In genomic region chr15:84797212-84797611, GRCh38 we compare ENCODE assay signal across 25 cellular contexts. TPM values are rescaled to one million over a fixed set of nuclear protein-coding genes. Genes with fewer than 3 reads are reported as not detected.
DNase-seq lines count a peak whose midpoint lies in the region; ATAC-seq and TF ChIP-seq lines count a peak whose summit lies in the region.
"Had no signal": no experiment of that assay in that cellular context is flagged by ENCODE, and none has a peak within 500 bp of the region (broad histone marks: within the 10 kb centered on the region; RNA-seq: fewer than 3 reads in every experiment).

No MANE protein-coding gene starts in this region.

- WGBS in mesenchymal stem cell: 93% methylated on average over 1 of the region's 4 CpGs
- WGBS in stomach, 5 donors: 95 to 100% (median 95%) methylated on average over 4 of the region's 4 CpGs

- in situ Hi-C loops in brain microvascular endothelial cell (cut with HindIII; ENCODE audit: low pct_ligation_motif_present, low sequenced_read_pairs): no loop called here

- no peak for TF ChIP-seq EP300 in stomach (IDR thresholded peaks at IDR 0.05)

- no peak overlapping the region for H4K91ac ChIP-seq in mesenchymal stem cell (ENCODE audit: low read length)

- no peak for TF ChIP-seq CTCF in AG04449 (IDR thresholded peaks at IDR 0.05; ENCODE audit: insufficient read depth, low read length, missing control alignments)
- TF ChIP-seq CTCF in GM23338 (conservative IDR thresholded peaks at IDR 0.05; ENCODE audit: low read depth in 2 of 2): no peak
- TF ChIP-seq CTCF in brain microvascular endothelial cell (IDR thresholded peaks at IDR 0.05; ENCODE audit: low read depth, low read length, missing control alignments): no peak
- no peak for TF ChIP-seq CTCF in stomach (IDR thresholded peaks at IDR 0.05)

- H3K4me1 ChIP-seq in GM23338 (ENCODE audit: insufficient read depth) (no peaks in the 10 kb centered on the region), mesenchymal stem cell (ENCODE audit: control insufficient read depth, insufficient read depth, low read depth, low read length) (peaks cover 9% of the 10 kb centered on the region), stomach (peaks cover 0 to 3% (median 0%) of the 10 kb centered on the region in 4 donors)
- no peaks in the 10 kb centered on the region for H3K4me1 ChIP-seq in naive thymus-derived CD4-positive, alpha-beta T cell (ENCODE audit: control insufficient read depth in 2 of 2, insufficient read depth in 2 of 2, low read length in 2 of 2)
- H3K4me1 ChIP-seq: ascending aorta, neural progenitor cell, uterus had no signal

- no peak overlapping the region for H3K23ac ChIP-seq in mesenchymal stem cell (ENCODE audit: low read length in 2 of 2)

- peaks cover 3% of the 10 kb centered on the region; the same call in 1 of the 2 replicates for H4K20me1 ChIP-seq in GM23338 (replicated peaks; ENCODE audit: insufficient read depth)

- no peak overlapping the region for H4K8ac ChIP-seq in mesenchymal stem cell (ENCODE audit: low read length)

- H3K79me2 ChIP-seq in GM23338 (replicated peaks; ENCODE audit: insufficient read depth): no peaks in the 10 kb centered on the region

- no peaks in the 10 kb centered on the region for H3K9me2 ChIP-seq in GM23338 (ENCODE audit: insufficient read depth)

- H3F3A ChIP-seq in GM23338 (replicated peaks; ENCODE audit: low read depth): no peaks in the 10 kb centered on the region; the same call in 1 of the 2 replicates

- no peak overlapping the region for H2BK15ac ChIP-seq in mesenchymal stem cell (ENCODE audit: low read depth, poor library complexity, severe bottlenecking)

- intact Hi-C loops in stomach (cut with DNase I; ENCODE audit: low total_unique reads): no loop called here
- intact Hi-C loops in naive thymus-derived CD4-positive, alpha-beta T cell (cut with micrococcal nuclease): no loop called here

- no peak for TF ChIP-seq POLR2A in stomach (IDR thresholded peaks at IDR 0.05)

- H3K9ac ChIP-seq in mesenchymal stem cell (ENCODE audit: low read length): peak overlapping the region; percentile 44
- H3K9ac ChIP-seq: neural progenitor cell had no signal

- no peak for ATAC-seq in GM23338
- no peak for ATAC-seq in naive thymus-derived CD4-positive, alpha-beta T cell
- ATAC-seq: Right ventricle myocardium inferior; stimulated activated naive CD8-positive, alpha-beta T cell treated with anti-CD3 and anti-CD28 coated beads, Interleukin-15, amount 100 ng/mL, for 72 hours; T-helper 17 cell had no signal

- peak overlapping the region; percentile 52; the same call in 1 of the 2 replicates for H3K27ac Mint-ChIP-seq in GM23338
- H3K27ac Mint-ChIP-seq in naive thymus-derived CD4-positive, alpha-beta T cell: peak overlapping the region in 2 of 9 donors; percentile 3 to 63
- H3K27ac Mint-ChIP-seq: activated B cell treated with CpG ODN at 0.5 μM for 24 hours; dendritic cell treated with granulocyte-macrophage colony-stimulating factor and Interleukin-4, amounts not matched to agents 40 ng/mL and 50 ng/mL, for 4 days; mesothelial cell of epicardium; neural progenitor cell; T-helper 17 cell had no signal

- no peak overlapping the region for H2BK5ac ChIP-seq in mesenchymal stem cell (ENCODE audit: low read depth, low read length, poor library complexity, severe bottlenecking)

- no peaks in the 10 kb centered on the region; the same call in 2 of the 3 replicates for H3K9me3 Mint-ChIP-seq in GM23338
- no peaks in the 10 kb centered on the region for H3K9me3 Mint-ChIP-seq in naive thymus-derived CD4-positive, alpha-beta T cell
- H3K9me3 Mint-ChIP-seq: activated B cell treated with CpG ODN at 0.5 μM for 24 hours; dendritic cell treated with granulocyte-macrophage colony-stimulating factor and Interleukin-4, amounts not matched to agents 40 ng/mL and 50 ng/mL, for 4 days; IgD-negative memory B cell; mesothelial cell of epicardium; neural progenitor cell; stimulated activated naive CD8-positive, alpha-beta T cell treated with anti-CD3 and anti-CD28 coated beads, Interleukin-15, amount 100 ng/mL, for 72 hours had no signal

- H2BK12ac ChIP-seq in mesenchymal stem cell (ENCODE audit: low read length in 2 of 2): no peak overlapping the region

- H2AK5ac ChIP-seq in mesenchymal stem cell (ENCODE audit: low read length, severe bottlenecking): no peak overlapping the region

- H3K36me3 ChIP-seq in GM23338 (ENCODE audit: insufficient read depth): no peaks in the 10 kb centered on the region; the same call in 1 of the 2 replicates
- peaks cover 66% of the 10 kb centered on the region for H3K36me3 ChIP-seq in brain microvascular endothelial cell (replicated peaks)
- peaks cover 52 to 74% of the 10 kb centered on the region in 2 experiments for H3K36me3 ChIP-seq in mesenchymal stem cell (ENCODE audit: control insufficient read depth in 1 of 2, insufficient read depth in 2 of 2, low read depth in 1 of 2, low read length in 2 of 2)
- H3K36me3 ChIP-seq in stomach: peaks cover 46 to 94% (median 84%) of the 10 kb centered on the region in 4 donors
- peaks cover 23 to 75% (median 33%) of the 10 kb centered on the region in 3 experiments for H3K36me3 ChIP-seq in naive thymus-derived CD4-positive, alpha-beta T cell (ENCODE audit: control insufficient read depth in 2 of 3, insufficient read depth in 3 of 3, low read length in 3 of 3)
- H3K36me3 ChIP-seq: neural progenitor cell, uterus had no signal

- H3K18ac ChIP-seq in mesenchymal stem cell (ENCODE audit: low read depth in 1 of 2, low read length in 2 of 2): no peak overlapping the region

- POLR2A ChIA-PET in AG04449 (lab: Yijun Ruan, JAX): interaction anchor here (0.6 kb wide), 1 partner anchor 82 kb away, joined by 3 read pairs; no protein-coding TSS in a partner anchor
- POLR2A ChIA-PET in naive thymus-derived CD4-positive, alpha-beta T cell (lab: Charles Lee): no interaction called here

- CTCF ChIA-PET in AG04449 (lab: Yijun Ruan, JAX): no interaction called here
- CTCF ChIA-PET in naive thymus-derived CD4-positive, alpha-beta T cell (lab: Charles Lee): no interaction called here

- no peak overlapping the region for H2AFZ ChIP-seq in GM23338
- no peak overlapping the region for H2AFZ ChIP-seq in mesenchymal stem cell (ENCODE audit: low read depth, low read length)
- H2AFZ ChIP-seq: hepatocyte, neural progenitor cell had no signal

- peak; percentile 72 for DNase-seq in AG04449 (ENCODE audit: low read depth, low spot score)
- DNase-seq in GM23338 (ENCODE audit: low spot score): no peak
- peak; percentile 88 for DNase-seq in brain microvascular endothelial cell
- DNase-seq in mesenchymal stem cell: peak; percentile 65
- DNase-seq in caudate nucleus (lab: John Stamatoyannopoulos, UW): no peak
- no peak for DNase-seq in stomach
- DNase-seq in H4 (ENCODE audit: low spot score): no peak
- DNase-seq in naive thymus-derived CD4-positive, alpha-beta T cell: no peak
- DNase-seq: activated B cell treated with CpG ODN at 0.5 μM for 24 hours; activated gamma-delta T cell; COR-L47; erythroblast; GDM1; kidney; NCI-H187 treated with DMSO at 0.1 percent for 48 hours; stimulated activated naive CD8-positive, alpha-beta T cell treated with anti-CD3 and anti-CD28 coated beads, Interleukin-15, amount 100 ng/mL, for 72 hours; T-helper 17 cell; uterus had no signal

- peaks cover 22% of the 10 kb centered on the region for H3K36me3 Mint-ChIP-seq in GM23338 (ENCODE audit: low read depth)
- H3K36me3 Mint-ChIP-seq in naive thymus-derived CD4-positive, alpha-beta T cell: peaks cover 3 to 45% (median 13%) of the 10 kb centered on the region in 5 donors
- H3K36me3 Mint-ChIP-seq: IgD-negative memory B cell had no signal

- no peaks in the 10 kb centered on the region for H3K9me3 ChIP-seq in mesenchymal stem cell (ENCODE audit: control insufficient read depth, low read length)
- no peaks in the 10 kb centered on the region for H3K9me3 ChIP-seq in stomach
- H3K9me3 ChIP-seq in naive thymus-derived CD4-positive, alpha-beta T cell (ENCODE audit: control insufficient read depth in 2 of 3, low read length in 3 of 3): no peaks in the 10 kb centered on the region
- H3K9me3 ChIP-seq: ascending aorta, uterus had no signal

- H3K4ac ChIP-seq in mesenchymal stem cell (ENCODE audit: low read depth in 1 of 2, low read length in 2 of 2): no peak overlapping the region

- H3K4me3 ChIP-seq in AG04449 (ENCODE audit: low read depth, low read length): no peak overlapping the region
- H3K4me3 ChIP-seq in GM23338: no peak overlapping the region
- no peak overlapping the region for H3K4me3 ChIP-seq in brain microvascular endothelial cell (ENCODE audit: low read depth, low read length)
- H3K4me3 ChIP-seq in mesenchymal stem cell (ENCODE audit: insufficient read depth in 1 of 2, low read depth in 1 of 2, low read length in 2 of 2): no peak overlapping the region
- H3K4me3 ChIP-seq in stomach: no peak overlapping the region
- H3K4me3 ChIP-seq in naive thymus-derived CD4-positive, alpha-beta T cell (ENCODE audit: low read length): no peak overlapping the region
- H3K4me3 ChIP-seq: ascending aorta, hepatocyte, neural progenitor cell, uterus had no signal

- no peaks in the 10 kb centered on the region for H3K27me3 Mint-ChIP-seq in GM23338 (ENCODE audit: insufficient read depth, low read depth, poor library complexity)
- no peaks in the 10 kb centered on the region for H3K27me3 Mint-ChIP-seq in naive thymus-derived CD4-positive, alpha-beta T cell
- H3K27me3 Mint-ChIP-seq: activated B cell treated with CpG ODN at 0.5 μM for 24 hours; dendritic cell treated with granulocyte-macrophage colony-stimulating factor and Interleukin-4, amounts not matched to agents 40 ng/mL and 50 ng/mL, for 4 days; IgD-negative memory B cell; stimulated activated naive CD8-positive, alpha-beta T cell treated with anti-CD3 and anti-CD28 coated beads, Interleukin-15, amount 100 ng/mL, for 72 hours; T-helper 17 cell had no signal

- H2BK120ac ChIP-seq in mesenchymal stem cell (ENCODE audit: low read depth, low read length): no peak overlapping the region

- H3K4me2 ChIP-seq in GM23338 (no peak overlapping the region), mesenchymal stem cell (ENCODE audit: low read length, poor library complexity, severe bottlenecking) (no peak overlapping the region)
- H3K4me2 ChIP-seq: hepatocyte, neural progenitor cell had no signal

- H3K4me3 Mint-ChIP-seq in GM23338: no peak overlapping the region
- no peak overlapping the region for H3K4me3 Mint-ChIP-seq in naive thymus-derived CD4-positive, alpha-beta T cell
- H3K4me3 Mint-ChIP-seq: activated B cell treated with CpG ODN at 0.5 μM for 24 hours; dendritic cell treated with granulocyte-macrophage colony-stimulating factor and Interleukin-4, amounts not matched to agents 40 ng/mL and 50 ng/mL, for 4 days; IgD-negative memory B cell; mesothelial cell of epicardium; neural progenitor cell; stimulated activated naive CD8-positive, alpha-beta T cell treated with anti-CD3 and anti-CD28 coated beads, Interleukin-15, amount 100 ng/mL, for 72 hours had no signal

- no peak overlapping the region for H3K27ac ChIP-seq in GM23338 (ENCODE audit: low read depth)
- H3K27ac ChIP-seq in brain microvascular endothelial cell: peak overlapping the region; percentile 90
- H3K27ac ChIP-seq in mesenchymal stem cell (ENCODE audit: low read length, poor library complexity, severe bottlenecking): peak overlapping the region; percentile 17
- H3K27ac ChIP-seq in caudate nucleus (ENCODE audit: low read depth, low read length): no peak overlapping the region
- H3K27ac ChIP-seq in stomach: no peak overlapping the region
- H3K27ac ChIP-seq in naive thymus-derived CD4-positive, alpha-beta T cell (ENCODE audit: low read depth, low read length): no peak overlapping the region
- H3K27ac ChIP-seq: ascending aorta, hepatocyte, neural progenitor cell, uterus had no signal

- no peaks in the 10 kb centered on the region for H3K4me1 Mint-ChIP-seq in GM23338
- H3K4me1 Mint-ChIP-seq in naive thymus-derived CD4-positive, alpha-beta T cell: peaks cover 0 to 8% (median 0%) of the 10 kb centered on the region in 7 donors
- H3K4me1 Mint-ChIP-seq: activated B cell treated with CpG ODN at 0.5 μM for 24 hours; IgD-negative memory B cell; mesothelial cell of epicardium; neural progenitor cell; stimulated activated naive CD8-positive, alpha-beta T cell treated with anti-CD3 and anti-CD28 coated beads, Interleukin-15, amount 100 ng/mL, for 72 hours had no signal

- H3K14ac ChIP-seq in mesenchymal stem cell (ENCODE audit: low read length in 2 of 2): no peak overlapping the region

- no peaks in the 10 kb centered on the region for H3K27me3 ChIP-seq in GM23338 (ENCODE audit: insufficient read depth)
- H3K27me3 ChIP-seq in brain microvascular endothelial cell (replicated peaks): no peaks in the 10 kb centered on the region
- no peaks in the 10 kb centered on the region for H3K27me3 ChIP-seq in mesenchymal stem cell (ENCODE audit: control insufficient read depth in 1 of 2, insufficient read depth in 1 of 2, low read length in 2 of 2)
- H3K27me3 ChIP-seq in stomach: no peaks in the 10 kb centered on the region
- H3K27me3 ChIP-seq in naive thymus-derived CD4-positive, alpha-beta T cell (ENCODE audit: control insufficient read depth in 2 of 2, insufficient read depth in 2 of 2, low read length in 2 of 2): no peaks in the 10 kb centered on the region
- H3K27me3 ChIP-seq: ascending aorta, hepatocyte, neural progenitor cell, uterus had no signal

- H3K79me1 ChIP-seq in mesenchymal stem cell (replicated peaks; ENCODE audit: low read length, poor library complexity, severe bottlenecking): peaks cover 33% of the 10 kb centered on the region

RNA-seq across cellular contexts. Expression of gene ALPK3, which starts 19.9 kb away (rescaled TPM):
- total RNA-seq in GM23338 (2014; rRNA removed; shearing (Covaris generic)): 29.7 and 45.7 TPM in 2 replicates
- polyA plus RNA-seq in GM23338 (2016; fragmentation: Nextera tagmentation; extraction: Ambion mirVana) (3.7 and 4.3 TPM in 2 replicates), stomach (1 to 10 TPM in 2 of 3 donors, under 1 TPM in 1; 0.76 to 4.7 (median 1.7) TPM)
- polyA plus RNA-seq in mesenchymal stem cell (2013, experiment 1 of 2): 1.2 TPM
- polyA plus RNA-seq in mesenchymal stem cell (2013, experiment 2 of 2): 1.1 TPM
- 10 to 100 TPM in 1 of 5 donors, 1 to 10 TPM in 3, under 1 TPM in 1; 0.58 to 17.9 (median 8.1) TPM for total RNA-seq in stomach
- 0.15 and 0.39 TPM in 2 replicates for total RNA-seq in H4 (2014; rRNA removed; shearing (Covaris generic))
- total RNA-seq in naive thymus-derived CD4-positive, alpha-beta T cell: under 1 TPM; 0.19 to 0.30 (median 0.20) TPM
- under 1 TPM in 1 of 2 donors, not detected in 1; 0.02 TPM for polyA plus RNA-seq in naive thymus-derived CD4-positive, alpha-beta T cell
- polyA plus RNA-seq: IgD-negative memory B cell had no signal

RNA-seq across cellular contexts. Expression of gene ZNF592, which starts 48.8 kb away (rescaled TPM):
- total RNA-seq in GM23338 (2014; rRNA removed; shearing (Covaris generic)): 18.8 and 21.4 TPM in 2 replicates
- polyA plus RNA-seq in GM23338 (2016; fragmentation: Nextera tagmentation; extraction: Ambion mirVana): 4.4 and 4.7 TPM in 2 replicates
- 11.9 TPM for polyA plus RNA-seq in mesenchymal stem cell (2013, experiment 1 of 2)
- polyA plus RNA-seq in mesenchymal stem cell (2013, experiment 2 of 2): 11.2 TPM
- 10 to 100 TPM in 3 of 5 donors, 1 to 10 TPM in 2; 9.7 to 36.8 (median 19.0) TPM for total RNA-seq in stomach
- polyA plus RNA-seq in stomach: 1 to 10 TPM; 3.8 to 5.8 (median 5.0) TPM
- 3.9 and 6.1 TPM in 2 replicates for total RNA-seq in H4 (2014; rRNA removed; shearing (Covaris generic))
- 10 to 100 TPM; 36.6 to 39.0 (median 37.6) TPM for total RNA-seq in naive thymus-derived CD4-positive, alpha-beta T cell
- 10 to 100 TPM in 1 of 2 donors, 1 to 10 TPM in 1; 4.9 to 14.0 TPM for polyA plus RNA-seq in naive thymus-derived CD4-positive, alpha-beta T cell

Comparison
In these comparisons a context has a peak if more than half of its experiments do, and no peak if none do; other contexts are left out.
1. DNase-seq: peak in AG04449 (single experiment), brain microvascular endothelial cell (single experiment) and mesenchymal stem cell (single experiment); none in GM23338 (single experiment), caudate nucleus (0 of 61), stomach (single experiment), H4 (single experiment) and naive thymus-derived CD4-positive, alpha-beta T cell (0 of 9).
2. H3K27ac ChIP-seq: peak in brain microvascular endothelial cell (single experiment) and mesenchymal stem cell (single experiment); none in GM23338 (single experiment), caudate nucleus (single experiment), stomach (0 of 5) and naive thymus-derived CD4-positive, alpha-beta T cell (single experiment).